Comparison of ENCODE assay signal across 15 cellular contexts in the genomic region with DNA sequence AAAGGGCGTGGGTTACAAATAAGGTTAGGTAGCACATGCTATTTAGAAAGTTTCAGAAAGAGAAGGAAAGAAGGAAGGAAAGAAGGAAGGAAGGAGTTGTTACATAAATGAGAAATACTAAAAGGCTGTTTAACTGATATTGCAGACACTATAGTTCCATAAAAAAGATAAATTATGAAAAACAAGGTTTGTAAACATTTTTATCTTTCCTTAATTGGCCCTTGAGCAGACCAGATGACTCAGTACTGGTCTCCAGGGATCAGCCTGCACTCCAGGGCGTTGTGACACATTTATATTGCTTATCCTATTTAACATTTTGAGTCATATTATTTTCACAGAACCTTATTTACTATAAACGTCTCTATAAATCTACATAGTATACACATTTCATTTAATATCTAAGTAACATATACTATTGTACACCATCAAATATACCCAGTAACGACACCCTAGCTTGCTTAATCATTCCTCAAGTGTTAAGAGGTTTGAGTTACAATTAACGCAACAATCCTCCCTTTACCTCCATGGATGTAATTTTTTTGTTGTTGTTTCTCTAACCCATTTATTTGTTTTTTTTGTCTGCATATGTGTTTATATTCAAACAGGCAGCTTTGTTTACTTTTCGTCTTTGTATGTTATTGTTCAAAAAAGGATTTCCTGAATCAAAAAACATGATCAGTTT. TPM values are rescaled to one million over a fixed set of nuclear protein-coding genes. Genes with fewer than 3 reads are reported as not detected.
DNase-seq lines count a peak whose midpoint lies in the region; ATAC-seq, FAIRE-seq and TF ChIP-seq lines count a peak whose summit lies in the region.
"Had no signal": no experiment of that assay in that cellular context is flagged by ENCODE, and none has a peak within 500 bp of the region (broad histone marks: within the 10 kb centered on the region; RNA-seq: fewer than 3 reads in every experiment).

No MANE protein-coding gene starts in this region.

- H3K9me3 Mint-ChIP-seq in immature natural killer cell, result no peaks in the 10 kb centered on the region
- H3K9me3 Mint-ChIP-seq: activated T-helper 1 cell treated with anti-CD3 and anti-CD28 coated beads, Interleukin-12 subunit alpha, Interleukin-12 subunit beta, Interleukin-2, Interleukin-4 antibody, amounts not matched to agents 30 ng/mL and 10 ng/mL and 1 ng/mL, durations not matched to agents 14 hours and 24 hours and 36 hours had no signal

- BruUV-seq in PC-3 (replicated peaks; lab: Mats Ljungman, UMichigan), result no TSS peak

- H3K36me3 ChIP-seq in PC-3 (ENCODE audit: low read depth, low read length) (no peaks in the 10 kb centered on the region), small intestine (ENCODE audit: control insufficient read depth in 2 of 2, insufficient read depth in 2 of 2, low read length in 2 of 2) (no peaks in the 10 kb centered on the region)
- H3K36me3 ChIP-seq: upper lobe of right lung had no signal

- H2AFZ ChIP-seq in PC-3 (ENCODE audit: low read length), result no peak overlapping the region

- no peaks in the 10 kb centered on the region for H3K36me3 Mint-ChIP-seq in immature natural killer cell

- peaks cover 12 to 32% (median 29%) of the 10 kb centered on the region in 3 donors for H3K27me3 Mint-ChIP-seq in immature natural killer cell (ENCODE audit: low read depth in 3 of 3)

- no peak for FAIRE-seq in small intestine (lab: Jason Lieb, UNC)

- no peaks in the 10 kb centered on the region for H3K9me2 ChIP-seq in PC-3 (replicated peaks; ENCODE audit: low read length)

- POLR2A ChIA-PET in PC-3 (lab: Charles Lee; ENCODE audit: unreplicated experiment), result interaction anchor here (0.6 kb wide), 1 partner anchor 14 kb away, joined by 9 read pairs; no protein-coding TSS in a partner anchor

- no peak overlapping the region for H3K4me3 Mint-ChIP-seq in immature natural killer cell
- H3K4me3 Mint-ChIP-seq: activated CD4-positive, alpha-beta T cell treated with anti-CD3 and anti-CD28 coated beads for 36 hours; activated T-helper 1 cell treated with anti-CD3 and anti-CD28 coated beads, Interleukin-12 subunit alpha, Interleukin-12 subunit beta, Interleukin-2, Interleukin-4 antibody, amounts not matched to agents 30 ng/mL and 10 ng/mL and 1 ng/mL, durations not matched to agents 14 hours and 24 hours and 36 hours had no signal

- H3K27ac ChIP-seq in PC-3 (ENCODE audit: low read length) (peak overlapping the region; percentile 42), epithelial cell of prostate (peak overlapping the region; percentile 36), small intestine (ENCODE audit: low read depth in 1 of 2, low read length in 1 of 2) (no peak overlapping the region)
- H3K27ac ChIP-seq: upper lobe of right lung had no signal

- H3K27me3 ChIP-seq in PC-3 (ENCODE audit: low read length) (no peaks in the 10 kb centered on the region), small intestine (ENCODE audit: control insufficient read depth in 2 of 2, insufficient read depth in 2 of 2, low read length in 2 of 2) (no peaks in the 10 kb centered on the region)
- H3K27me3 ChIP-seq: upper lobe of right lung had no signal

- CTCF ChIA-PET in PC-3 (lab: Charles Lee), result no interaction called here

- H3K9me3 ChIP-seq in PC-3 (ENCODE audit: low read length), result no peaks in the 10 kb centered on the region
- no peaks in the 10 kb centered on the region for H3K9me3 ChIP-seq in small intestine (ENCODE audit: control insufficient read depth, low read depth)
- H3K9me3 ChIP-seq: upper lobe of right lung had no signal

- 47 to 58% (median 54%) methylated on average over 6 of the region's 6 CpGs for WGBS in small intestine, 3 donors

- H3K4me1 ChIP-seq in PC-3 (ENCODE audit: insufficient read depth, low read length) (peaks cover 19% of the 10 kb centered on the region), small intestine (ENCODE audit: control insufficient read depth in 2 of 2, insufficient read depth in 1 of 2, low read depth in 1 of 2, low read length in 1 of 2) (peaks cover 0 to 2% of the 10 kb centered on the region in 2 donors)

- H3K79me2 ChIP-seq in PC-3 (ENCODE audit: low read length), result no peaks in the 10 kb centered on the region

- H3K27ac Mint-ChIP-seq in immature natural killer cell, result no peak overlapping the region
- H3K27ac Mint-ChIP-seq: activated CD4-positive, alpha-beta T cell treated with anti-CD3 and anti-CD28 coated beads for 36 hours; activated T-helper 1 cell treated with anti-CD3 and anti-CD28 coated beads, Interleukin-12 subunit alpha, Interleukin-12 subunit beta, Interleukin-2, Interleukin-4 antibody, amounts not matched to agents 30 ng/mL and 10 ng/mL and 1 ng/mL, durations not matched to agents 14 hours and 24 hours and 36 hours had no signal

- H3K4me2 ChIP-seq in PC-3 (ENCODE audit: low read length), result peak overlapping the region; percentile 57

- no peaks in the 10 kb centered on the region for H4K20me1 ChIP-seq in PC-3 (ENCODE audit: low read length)

- intact Hi-C loops in PC-3 (cut with micrococcal nuclease), result loop anchor here (1.0 kb wide), 1 partner anchor 31 kb away; no protein-coding TSS in a partner anchor

- H3K4me3 ChIP-seq in PC-3 (ENCODE audit: low read length) (no peak overlapping the region), small intestine (ENCODE audit: low read depth in 1 of 2, low read length in 2 of 2) (no peak overlapping the region)
- H3K4me3 ChIP-seq: upper lobe of right lung had no signal

- peak; percentile 89 for ATAC-seq in PC-3
- no peak for ATAC-seq in GM18502 (IDR thresholded peaks at IDR 0.05; ENCODE audit: poor library complexity, unreplicated experiment)
- ATAC-seq: activated CD4-positive, alpha-beta T cell treated with anti-CD3 and anti-CD28 coated beads for 36 hours; upper lobe of right lung had no signal

- peak; percentile 14 for DNase-seq in NOMO-1 treated with DMSO at 0.1 percent for 48 hours (lab: John Stamatoyannopoulos, UW; ENCODE audit: unreplicated experiment)
- no peak for DNase-seq in NOMO-1 (lab: John Stamatoyannopoulos, UW; ENCODE audit: unreplicated experiment in 2 of 2)
- DNase-seq in PC-3, result peak; percentile 68
- DNase-seq in epithelial cell of prostate (ENCODE audit: low read depth, low spot score), result no peak
- DNase-seq in small intestine, result peak; percentile 37
- DNase-seq in immature natural killer cell, result no peak
- no peak for DNase-seq in activated T-cell treated with anti-CD3 and anti-CD28 coated beads for 4 hours
- DNase-seq: ACHN; activated CD4-positive, alpha-beta T cell treated with anti-CD3 and anti-CD28 coated beads for 36 hours; DMS153; H7; NCI-H1930; upper lobe of right lung had no signal

- H3K9ac ChIP-seq in PC-3 (ENCODE audit: low read length), result no peak overlapping the region

- H3F3A ChIP-seq in PC-3 (ENCODE audit: low read length, unreplicated experiment), result peaks cover 3% of the 10 kb centered on the region

- TF ChIP-seq CTCF in PC-3 (conservative IDR thresholded peaks at IDR 0.05; ENCODE audit: low read depth, low read length), result no peak

- H3K4me1 Mint-ChIP-seq in immature natural killer cell, result peaks cover 18 to 27% of the 10 kb centered on the region in 2 donors

RNA-seq across cellular contexts. Expression of gene RAB31, which starts 2.8 kb away (rescaled TPM):
- total RNA-seq in PC-3 (2014; rRNA removed), result 1.7 and 3.8 TPM in 2 replicates
- polyA plus RNA-seq in small intestine (10 to 100 TPM in 2 of 3 donors, 1 to 10 TPM in 1; 4.2 to 18.4 (median 15.9) TPM), immature natural killer cell (10 to 100 TPM in 2 of 3 donors, 1 to 10 TPM in 1; 5.3 to 28.0 (median 19.3) TPM)

Comparison
In these comparisons a context has a peak if more than half of its experiments do, and no peak if none do; other contexts are left out.
1. DNase-seq: peak in NOMO-1 treated with DMSO at 0.1 percent for 48 hours (single experiment), PC-3 (single experiment) and small intestine (single experiment); none in NOMO-1 (0 of 2), epithelial cell of prostate (single experiment), immature natural killer cell (0 of 3) and activated T-cell treated with anti-CD3 and anti-CD28 coated beads for 4 hours (single experiment).
2. H3K27ac ChIP-seq: peak in PC-3 (single experiment) and epithelial cell of prostate (single experiment); none in small intestine (0 of 2).